23 cellular contexts compared by ENCODE assay signal in the genomic region with DNA sequence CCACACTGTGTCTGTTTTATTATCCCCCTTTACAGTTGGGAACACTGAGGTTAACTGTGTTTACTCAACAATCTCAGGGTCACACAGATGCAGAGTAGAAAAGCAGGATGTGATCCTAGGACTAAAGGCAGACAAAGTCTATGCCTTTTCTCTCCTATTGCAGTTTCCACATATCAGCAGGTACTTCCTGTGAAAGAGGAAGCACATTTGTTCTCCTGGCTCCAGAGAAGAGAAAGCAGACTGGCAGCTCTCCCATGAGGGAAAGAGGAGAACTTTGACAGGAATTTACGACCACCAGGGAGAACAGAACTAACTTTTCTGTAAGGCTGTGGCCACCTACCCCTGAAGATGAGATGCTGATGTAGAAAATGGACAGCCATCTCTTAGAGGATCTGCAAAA.
"Had no signal": no experiment of that assay in that cellular context is flagged by ENCODE, and none has a peak within 500 bp of the region (broad histone marks: within the 10 kb centered on the region; RNA-seq: fewer than 3 reads in every experiment).

No MANE protein-coding gene starts in this region.

- H3K27ac ChIP-seq: brain microvascular endothelial cell, cardiac muscle cell had no signal

- H3K4me3 ChIP-seq: cardiac muscle cell had no signal

- ATAC-seq: activated CD8-positive, alpha-beta T cell treated with anti-CD3 and anti-CD28 coated beads, Interleukin-2, amount 10 ng/mL, durations not matched to agents 7 days and 5 days; activated naive CD4-positive, alpha-beta T cell treated with anti-CD3 and anti-CD28 coated beads, Interleukin-2, amount 50 U/mL, for 72 hours; activated naive CD8-positive, alpha-beta T cell treated with anti-CD3 and anti-CD28 coated beads, Interleukin-2, amount 50 U/mL, for 24 hours; Panc1; Right ventricle myocardium inferior had no signal

- H3K36me3 ChIP-seq: brain microvascular endothelial cell, cardiac muscle cell had no signal

- DNase-seq: activated CD4-positive, alpha-beta T cell treated with anti-CD3 and anti-CD28 coated beads for 48 hours; activated CD4-positive, alpha-beta T cell treated with anti-CD3 and anti-CD28 coated beads, Interleukin-2, amount 50 U/mL, for 4 hours; activated CD4-positive, CD25-positive, alpha-beta regulatory T cell treated with anti-CD3 and anti-CD28 coated beads, Interleukin-2, amount 50 U/mL, for 72 hours; activated CD8-positive, alpha-beta memory T cell treated with anti-CD3 and anti-CD28 coated beads, Interleukin-2, amount 50 U/mL, for 48 hours; activated CD8-positive, alpha-beta T cell treated with anti-CD3 and anti-CD28 coated beads, Interleukin-2, amount 10 ng/mL, durations not matched to agents 7 days and 5 days; activated naive CD4-positive, alpha-beta T cell treated with Interleukin-2 at 50 U/mL for 16 hours; activated naive CD8-positive, alpha-beta T cell treated with anti-CD3 and anti-CD28 coated beads, Interleukin-2, amount 50 U/mL, for 24 hours; activated T-cell treated with anti-CD3 and anti-CD28 coated beads, Interleukin-2, amount 50 U/mL, for 1 hour; brain microvascular endothelial cell; Karpas-422; NCI-H1048; NCI-H146; NCI-H187 treated with DMSO at 0.1 percent for 48 hours; NCI-H2081 treated with DMSO at 0.1 percent for 48 hours; NCI-H2227 treated with DMSO at 0.1 percent for 48 hours; NCI-H526; NCI-H82; OCI-M1; RPMI8226 had no signal

- H3K27me3 ChIP-seq: brain microvascular endothelial cell, cardiac muscle cell had no signal
